ENCODE assay signal across 13 cellular contexts in genomic region chr7:111103678-111104274, GRCh38. TPM values are rescaled to one million over a fixed set of nuclear protein-coding genes. Genes with fewer than 3 reads are reported as not detected.
DNase-seq lines count a peak whose midpoint lies in the region; ATAC-seq and TF ChIP-seq lines count a peak whose summit lies in the region.
"Had no signal": no experiment of that assay in that cellular context is flagged by ENCODE, and none has a peak within 500 bp of the region (broad histone marks: within the 10 kb centered on the region; RNA-seq: fewer than 3 reads in every experiment).

No MANE protein-coding gene starts in this region.

- H4K20me1 ChIP-seq in neural progenitor cell (ENCODE audit: low read depth): no peaks in the 10 kb centered on the region

- no peak for TF ChIP-seq CTCF in Peyer's patch (IDR thresholded peaks at IDR 0.05)
- TF ChIP-seq CTCF in neural progenitor cell (IDR thresholded peaks at IDR 0.05): no peak

- H3K79me2 ChIP-seq in neural progenitor cell (ENCODE audit: low read depth): no peaks in the 10 kb centered on the region

- H3K4me3 Mint-ChIP-seq in T-helper 17 cell: no peak overlapping the region
- H3K4me3 Mint-ChIP-seq in neural progenitor cell: no peak overlapping the region

- no peaks in the 10 kb centered on the region for H3K27me3 Mint-ChIP-seq in T-helper 17 cell
- no peaks in the 10 kb centered on the region for H3K27me3 Mint-ChIP-seq in neural progenitor cell (ENCODE audit: insufficient read depth, low read depth)

- H3K9me3 ChIP-seq in T-helper 17 cell (ENCODE audit: control insufficient read depth, low read length, poor library complexity, severe bottlenecking): no peaks in the 10 kb centered on the region
- no peaks in the 10 kb centered on the region for H3K9me3 ChIP-seq in Peyer's patch
- no peaks in the 10 kb centered on the region for H3K9me3 ChIP-seq in neural progenitor cell (ENCODE audit: low read depth)
- H3K9me3 ChIP-seq: neutrophil, thyroid gland had no signal

- H3F3A ChIP-seq in neural progenitor cell (ENCODE audit: low read depth): no peaks in the 10 kb centered on the region

- H3K4me3 ChIP-seq in Peyer's patch: no peak overlapping the region
- H3K4me3 ChIP-seq in neural progenitor cell: no peak overlapping the region
- H3K4me3 ChIP-seq: thyroid gland had no signal

- H2AFZ ChIP-seq in neural progenitor cell (replicated peaks): no peak overlapping the region

- TF ChIP-seq POLR2A in Peyer's patch (IDR thresholded peaks at IDR 0.05): no peak

- H3K36me3 Mint-ChIP-seq in T-helper 17 cell (ENCODE audit: low read depth) (no peaks in the 10 kb centered on the region), neural progenitor cell (peaks cover 5% of the 10 kb centered on the region)

- DNase-seq in T-helper 17 cell (no peak), NCI-H2227 (lab: John Stamatoyannopoulos, UW; ENCODE audit: unreplicated experiment) (no peak), HT-29 (ENCODE audit: low spot score) (no peak), Peyer's patch (no peak), neural progenitor cell (ENCODE audit: low spot score) (no peak)
- DNase-seq: NCI-H2081, thyroid gland had no signal

- H3K36me3 ChIP-seq in Peyer's patch: no peaks in the 10 kb centered on the region
- H3K36me3 ChIP-seq in neural progenitor cell: no peaks in the 10 kb centered on the region
- H3K36me3 ChIP-seq: neutrophil, thyroid gland had no signal

- no peak overlapping the region for H3K27ac ChIP-seq in Peyer's patch
- no peak overlapping the region for H3K27ac ChIP-seq in neural progenitor cell
- H3K27ac ChIP-seq: C4-2B, neutrophil, thyroid gland had no signal

- no peaks in the 10 kb centered on the region for H3K9me3 Mint-ChIP-seq in neural progenitor cell

- H3K4me1 Mint-ChIP-seq in T-helper 17 cell (peaks cover 4% of the 10 kb centered on the region), neural progenitor cell (peaks cover 9% of the 10 kb centered on the region)

- H3K9ac ChIP-seq in neural progenitor cell: no peak overlapping the region

- H3K4me2 ChIP-seq in neural progenitor cell: no peak overlapping the region

- H3K27ac Mint-ChIP-seq in T-helper 17 cell: peak overlapping the region; percentile 49
- H3K27ac Mint-ChIP-seq in neural progenitor cell: no peak overlapping the region

- ATAC-seq in GM18502 (IDR thresholded peaks at IDR 0.05; ENCODE audit: poor library complexity, unreplicated experiment) (peak; percentile 73), GM19438 (IDR thresholded peaks at IDR 0.05; ENCODE audit: low read depth, unreplicated experiment) (peak; percentile 62), HG02884 (IDR thresholded peaks at IDR 0.05; ENCODE audit: unreplicated experiment) (peak; percentile 63), T-helper 17 cell (no peak)

- H3K27me3 ChIP-seq in Peyer's patch (no peaks in the 10 kb centered on the region), neural progenitor cell (no peaks in the 10 kb centered on the region)
- H3K27me3 ChIP-seq: neutrophil, thyroid gland had no signal

- H3K4me1 ChIP-seq in Peyer's patch (no peaks in the 10 kb centered on the region), neural progenitor cell (peaks cover 11% of the 10 kb centered on the region)

RNA-seq across cellular contexts. Expression of gene LRRN3, which starts 12.8 kb away (rescaled TPM):
- 10 to 100 TPM in 1 of 2 donors, 1 to 10 TPM in 1; 1.9 to 16.0 TPM for total RNA-seq in T-helper 17 cell
- total RNA-seq in HT-29 (2014; rRNA removed; shearing (Covaris generic)): not detected in 2 replicates
- under 1 TPM in 2 of 4 donors, not detected in 2; 0.40 to 0.53 TPM for total RNA-seq in Peyer's patch
- total RNA-seq in neural progenitor cell (ENCODE audit: low replicate concordance): 1.7 and 2.4 TPM in 2 replicates
- total RNA-seq: HT1080 had no signal
